Comparison of ENCODE assay signal across 1 cellular context in the genomic region with DNA sequence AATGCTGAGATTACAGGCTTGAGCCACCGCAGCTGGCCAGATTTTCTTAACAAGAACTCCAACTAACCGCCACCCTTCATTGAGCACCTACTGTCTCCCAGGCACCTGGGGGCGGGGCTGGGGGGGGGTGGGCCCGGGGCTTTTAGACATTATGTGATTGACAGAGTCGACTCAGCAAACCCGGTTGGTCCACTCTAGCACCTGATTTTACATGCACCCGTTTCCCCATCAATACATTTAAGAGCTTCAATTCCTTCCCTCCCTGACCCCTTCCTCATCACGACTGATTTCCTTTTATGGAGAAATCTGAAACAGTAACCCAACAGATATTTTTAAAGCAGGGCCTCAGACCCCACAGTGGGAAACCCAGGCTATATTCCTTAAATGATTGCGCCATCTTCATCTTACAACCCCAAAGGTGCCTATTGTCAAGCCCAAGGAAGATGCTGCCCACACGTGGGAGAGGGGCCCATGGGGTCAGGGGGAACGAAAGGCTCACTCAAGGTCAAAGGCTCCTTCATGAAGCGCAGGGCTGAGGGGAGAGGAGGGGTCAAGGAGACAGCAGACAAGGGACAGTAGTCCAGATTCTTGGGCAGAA.
TF ChIP-seq lines count a peak whose summit lies in the region.

No MANE protein-coding gene starts in this region.

TF ChIP-seq in K562, 482 proteins besides CTCF, POLR2A, EP300 and RAD21:
- peak; percentile 48; the same call in 1 of the 2 replicates for TF ChIP-seq CEBPB (tag; IDR thresholded peaks at IDR 0.05)
- no peak for TF ChIP-seq CEBPG (CRISPR knock-in tag; IDR thresholded peaks at IDR 0.05)
- peak in 1 of 2 experiments; percentile 35; a peak in 1 of 4 replicates for TF ChIP-seq CEBPG (tag; conservative IDR thresholded peaks at IDR 0.05 in 1 of 2, IDR thresholded peaks at IDR 0.05 in 1 of 2)
- TF ChIP-seq BRCA1 (IDR thresholded peaks at IDR 0.05): no peak
- no peak for TF ChIP-seq BRCA1 (CRISPR knock-in tag; IDR thresholded peaks at IDR 0.05)
TF ChIP-seq in K562: peak in this region for 2.
